ENCODE assay signal across 13 cellular contexts in genomic region chr7:767580-767940, GRCh38. TPM values are rescaled to one million over a fixed set of nuclear protein-coding genes. Genes with fewer than 3 reads are reported as not detected.
DNase-seq lines count a peak whose midpoint lies in the region; ATAC-seq, FAIRE-seq and TF ChIP-seq lines count a peak whose summit lies in the region.
"Had no signal": no experiment of that assay in that cellular context is flagged by ENCODE, and none has a peak within 500 bp of the region (broad histone marks: within the 10 kb centered on the region; RNA-seq: fewer than 3 reads in every experiment).

No MANE protein-coding gene starts in this region.

- H3K27me3 ChIP-seq in gastroesophageal sphincter (no peaks in the 10 kb centered on the region), left ventricle myocardium inferior (ENCODE audit: low read depth) (no peaks in the 10 kb centered on the region)

- H3K27ac ChIP-seq in gastroesophageal sphincter (peak overlapping the region in 1 of 4 donors; percentile 90), left ventricle myocardium inferior (replicated peaks) (no peak overlapping the region)
- H3K27ac ChIP-seq: PC-9 had no signal

- peaks cover 46% of the 10 kb centered on the region for H3K36me3 Mint-ChIP-seq in nephron progenitor cell (ENCODE audit: low read depth)

- peaks cover 0 to 44% (median 16%) of the 10 kb centered on the region in 3 donors for H3K4me1 ChIP-seq in gastroesophageal sphincter
- peaks cover 34% of the 10 kb centered on the region for H3K4me1 ChIP-seq in left ventricle myocardium inferior

- intact Hi-C loops in left ventricle myocardium inferior (cut with micrococcal nuclease), result no loop called here

- peaks cover 40% of the 10 kb centered on the region for H3K4me1 Mint-ChIP-seq in nephron progenitor cell

- H3K36me3 ChIP-seq in gastroesophageal sphincter (peaks cover 0 to 51% of the 10 kb centered on the region in 2 donors), left ventricle myocardium inferior (peaks cover 37% of the 10 kb centered on the region)

- no peak for ATAC-seq in gastroesophageal sphincter
- ATAC-seq: effector memory CD8-positive, alpha-beta T cell had no signal

- H3K4me3 Mint-ChIP-seq in nephron progenitor cell, result no peak overlapping the region
- H3K4me3 Mint-ChIP-seq: effector memory CD8-positive, alpha-beta T cell had no signal

- H3K9me3 ChIP-seq in gastroesophageal sphincter (no peaks in the 10 kb centered on the region), left ventricle myocardium inferior (replicated peaks) (no peaks in the 10 kb centered on the region)

- TF ChIP-seq POLR2A in GM19099 (IDR thresholded peaks at IDR 0.05; ENCODE audit: extremely low read depth, insufficient read length, low read depth) (peak; percentile 44), gastroesophageal sphincter (IDR thresholded peaks at IDR 0.05) (no peak)

- H3K27me3 Mint-ChIP-seq in nephron progenitor cell (ENCODE audit: low read depth, poor library complexity), result peaks cover 3% of the 10 kb centered on the region
- H3K27me3 Mint-ChIP-seq: effector memory CD8-positive, alpha-beta T cell had no signal

- TF ChIP-seq EP300 in gastroesophageal sphincter (IDR thresholded peaks at IDR 0.05), result no peak

- TF ChIP-seq CTCF in nephron progenitor cell (IDR thresholded peaks at IDR 0.05) (no peak), gastroesophageal sphincter (IDR thresholded peaks at IDR 0.05) (no peak), left ventricle myocardium inferior (IDR thresholded peaks at IDR 0.05; ENCODE audit: borderline replicate concordance) (no peak)

- 84 to 89% methylated on average over 16 to 20 of the region's 21 CpGs for WGBS in gastroesophageal sphincter (ENCODE audit: low coverage in 1 of 2), 2 donors

- DNase-seq in NCI-H2081 treated with DMSO at 0.1 percent for 48 hours (lab: John Stamatoyannopoulos, UW) (peak; percentile 82), brain pericyte (ENCODE audit: low read depth, low spot score) (peak; percentile 97), nephron progenitor cell (no peak), GM19239 (ENCODE audit: insufficient read length, low spot score) (no peak), T-helper 1 cell (no peak), left ventricle myocardium inferior (no peak)
- DNase-seq: activated naive CD4-positive, alpha-beta T cell; effector memory CD8-positive, alpha-beta T cell; GOT3; PC-9 had no signal

- no peak overlapping the region for H3K4me3 ChIP-seq in gastroesophageal sphincter
- H3K4me3 ChIP-seq in left ventricle myocardium inferior, result no peak overlapping the region
- H3K4me3 ChIP-seq: PC-9 had no signal

- H3K27ac Mint-ChIP-seq in nephron progenitor cell, result peak overlapping the region; percentile 75
- H3K27ac Mint-ChIP-seq: effector memory CD8-positive, alpha-beta T cell had no signal

- no peaks in the 10 kb centered on the region for H3K9me3 Mint-ChIP-seq in nephron progenitor cell
- H3K9me3 Mint-ChIP-seq: effector memory CD8-positive, alpha-beta T cell had no signal

- FAIRE-seq in GM19239 (lab: Jason Lieb, UNC), result no peak
- FAIRE-seq: G401.6 had no signal

RNA-seq across cellular contexts. Expression of gene PRKAR1B, which starts 40.5 kb away (rescaled TPM):
- total RNA-seq in gastroesophageal sphincter, result 10 to 100 TPM; 11.6 to 39.1 (median 24.8) TPM
- 14.2 TPM for total RNA-seq in left ventricle myocardium inferior

RNA-seq across cellular contexts. Expression of gene DNAAF5, which starts 41.1 kb away (rescaled TPM):
- total RNA-seq in gastroesophageal sphincter, result 10 to 100 TPM; 17.4 to 36.4 (median 21.7) TPM
- total RNA-seq in left ventricle myocardium inferior, result 18.1 TPM

Comparison
In these comparisons a context has a peak if more than half of its experiments do, and no peak if none do; other contexts are left out.
1. DNase-seq: peak in NCI-H2081 treated with DMSO at 0.1 percent for 48 hours (single experiment) and brain pericyte (single experiment); none in nephron progenitor cell (single experiment), GM19239 (single experiment), T-helper 1 cell (0 of 5) and left ventricle myocardium inferior (single experiment).